In genomic region chr9:138058181-138058580, GRCh38 we compare ENCODE assay signal across 23 cellular contexts.
DNase-seq lines count a peak whose midpoint lies in the region; ATAC-seq, FAIRE-seq and TF ChIP-seq lines count a peak whose summit lies in the region.
"Had no signal": no experiment of that assay in that cellular context is flagged by ENCODE, and none has a peak within 500 bp of the region (broad histone marks: within the 10 kb centered on the region; RNA-seq: fewer than 3 reads in every experiment).

No MANE protein-coding gene starts in this region.

- ATAC-seq in activated naive CD4-positive, alpha-beta T cell treated with anti-CD3 and anti-CD28 coated beads, Interleukin-2, amount 50 U/mL, for 72 hours = no peak
- no peak for ATAC-seq in GM21447 (IDR thresholded peaks at IDR 0.05; ENCODE audit: unreplicated experiment)
- ATAC-seq: GM23338 had no signal

- peaks cover 0 to 8% (median 0%) of the 10 kb centered on the region in 7 donors for H3K9me3 Mint-ChIP-seq in CD14-positive monocyte
- H3K9me3 Mint-ChIP-seq in activated naive CD4-positive, alpha-beta T cell treated with anti-CD3 and anti-CD28 coated beads, Interleukin-2, amount 50 U/mL, for 72 hours = no peaks in the 10 kb centered on the region
- H3K9me3 Mint-ChIP-seq: CD4-positive, alpha-beta T cell; GM23338 had no signal

- H3K4me3 ChIP-seq in WERI-Rb-1 (ENCODE audit: low read depth, low read length) (no peak overlapping the region), kidney (ENCODE audit: low read length in 2 of 2) (no peak overlapping the region), sigmoid colon (no peak overlapping the region), stomach (no peak overlapping the region)
- H3K4me3 ChIP-seq: GM23338 had no signal

- H3K27ac ChIP-seq in WERI-Rb-1 = no peak overlapping the region
- no peak overlapping the region for H3K27ac ChIP-seq in kidney (ENCODE audit: low read depth in 2 of 2, low read length in 2 of 2)
- no peak overlapping the region for H3K27ac ChIP-seq in sigmoid colon
- H3K27ac ChIP-seq in stomach = no peak overlapping the region

- FAIRE-seq in kidney (lab: Jason Lieb, UNC) = no peak
- FAIRE-seq: A204.1, GM12892, GM18507, H54, HTR-8/SVneo had no signal

- H3K27ac Mint-ChIP-seq in CD14-positive monocyte = no peak overlapping the region
- no peak overlapping the region for H3K27ac Mint-ChIP-seq in activated naive CD4-positive, alpha-beta T cell treated with anti-CD3 and anti-CD28 coated beads, Interleukin-2, amount 50 U/mL, for 72 hours
- H3K27ac Mint-ChIP-seq: CD4-positive, alpha-beta T cell; GM23338 had no signal

- WGBS in sigmoid colon, 2 donors = 88 to 92% methylated on average over 9 of the region's 9 CpGs
- 78 to 88% (median 81%) methylated on average over 9 of the region's 9 CpGs for WGBS in stomach, 5 donors

- H3K36me3 ChIP-seq in WERI-Rb-1 (peaks cover 47% of the 10 kb centered on the region), kidney (ENCODE audit: control insufficient read depth in 1 of 2, insufficient read depth in 2 of 2, low read length in 2 of 2) (no peaks in the 10 kb centered on the region), sigmoid colon (no peaks in the 10 kb centered on the region), stomach (no peaks in the 10 kb centered on the region)
- H3K36me3 ChIP-seq: BE2C had no signal

- TF ChIP-seq POLR2A in sigmoid colon (IDR thresholded peaks at IDR 0.05) (no peak), stomach (IDR thresholded peaks at IDR 0.05) (no peak)

- H3K9ac ChIP-seq in kidney (ENCODE audit: low read length in 2 of 2) = no peak overlapping the region

- TF ChIP-seq EP300 in sigmoid colon (IDR thresholded peaks at IDR 0.05) (no peak), stomach (IDR thresholded peaks at IDR 0.05) (no peak)

- H3K27me3 Mint-ChIP-seq in CD14-positive monocyte (ENCODE audit: low read depth in 3 of 3) = peaks cover 3 to 10% (median 6%) of the 10 kb centered on the region in 3 donors

- H3K4me1 ChIP-seq in kidney (ENCODE audit: control insufficient read depth in 1 of 2, insufficient read depth in 1 of 2, low read depth in 1 of 2, low read length in 2 of 2) = no peaks in the 10 kb centered on the region
- no peaks in the 10 kb centered on the region for H3K4me1 ChIP-seq in sigmoid colon
- no peaks in the 10 kb centered on the region for H3K4me1 ChIP-seq in stomach
- H3K4me1 ChIP-seq: BE2C had no signal

- H3K4me3 Mint-ChIP-seq in CD14-positive monocyte = no peak overlapping the region
- H3K4me3 Mint-ChIP-seq: CD4-positive, alpha-beta T cell; GM23338 had no signal

- TF ChIP-seq CTCF in CD14-positive monocyte (IDR thresholded peaks at IDR 0.05) (no peak), WERI-Rb-1 (IDR thresholded peaks at IDR 0.05; ENCODE audit: low read depth, low read length) (no peak), kidney (IDR thresholded peaks at IDR 0.05; ENCODE audit: borderline replicate concordance, extremely low read depth, insufficient read depth) (no peak), sigmoid colon (IDR thresholded peaks at IDR 0.05) (no peak), stomach (IDR thresholded peaks at IDR 0.05) (no peak)

- no peaks in the 10 kb centered on the region for H3K36me3 Mint-ChIP-seq in CD14-positive monocyte
- no peaks in the 10 kb centered on the region for H3K36me3 Mint-ChIP-seq in activated naive CD4-positive, alpha-beta T cell treated with anti-CD3 and anti-CD28 coated beads, Interleukin-2, amount 50 U/mL, for 72 hours

- intact Hi-C loops in CD14-positive monocyte (cut with micrococcal nuclease) (no loop called here), kidney (cut with DNase I) (no loop called here), sigmoid colon (cut with DNase I) (no loop called here), stomach (cut with DNase I; ENCODE audit: low total_unique reads) (no loop called here)

- no peaks in the 10 kb centered on the region for H3K4me1 Mint-ChIP-seq in CD14-positive monocyte

- H3K9me3 ChIP-seq in WERI-Rb-1 (ENCODE audit: severe bottlenecking) (no peaks in the 10 kb centered on the region), kidney (ENCODE audit: control insufficient read depth in 1 of 2, low read length in 2 of 2) (no peaks in the 10 kb centered on the region), sigmoid colon (no peaks in the 10 kb centered on the region), stomach (no peaks in the 10 kb centered on the region)
- H3K9me3 ChIP-seq: BE2C had no signal

- no peaks in the 10 kb centered on the region for H3K27me3 ChIP-seq in WERI-Rb-1 (ENCODE audit: insufficient read depth, low read depth, severe bottlenecking)
- no peaks in the 10 kb centered on the region for H3K27me3 ChIP-seq in sigmoid colon
- peaks cover 0 to 5% (median 0%) of the 10 kb centered on the region in 3 donors for H3K27me3 ChIP-seq in stomach
- H3K27me3 ChIP-seq: BE2C had no signal

- DNase-seq in CD14-positive monocyte (ENCODE audit: low spot score) = peak; percentile 3
- DNase-seq in WERI-Rb-1 = peak; percentile 2
- peak; percentile 34 for DNase-seq in kidney
- peak; percentile 29 for DNase-seq in sigmoid colon
- no peak for DNase-seq in activated naive CD4-positive, alpha-beta T cell treated with anti-CD3 and anti-CD28 coated beads, Interleukin-2, amount 50 U/mL, for 72 hours (ENCODE audit: low spot score in 2 of 2)
- DNase-seq in OCI-M2 (lab: John Stamatoyannopoulos, UW; ENCODE audit: unreplicated experiment) = no peak
- DNase-seq in stomach = no peak
- DNase-seq: ACHN; C1 segment of cervical spinal cord; CD4-positive, alpha-beta T cell; DMS153; DMS79; GDM1; HCEC 1CT; IMR-90 had no signal

Comparison
In these comparisons a context has a peak if more than half of its experiments do, and no peak if none do; other contexts are left out.
1. DNase-seq: peak in CD14-positive monocyte (single experiment), WERI-Rb-1 (single experiment), kidney (single experiment) and sigmoid colon (single experiment); none in activated naive CD4-positive, alpha-beta T cell treated with anti-CD3 and anti-CD28 coated beads, Interleukin-2, amount 50 U/mL, for 72 hours (0 of 2), OCI-M2 (single experiment) and stomach (single experiment).